In the genomic region with DNA sequence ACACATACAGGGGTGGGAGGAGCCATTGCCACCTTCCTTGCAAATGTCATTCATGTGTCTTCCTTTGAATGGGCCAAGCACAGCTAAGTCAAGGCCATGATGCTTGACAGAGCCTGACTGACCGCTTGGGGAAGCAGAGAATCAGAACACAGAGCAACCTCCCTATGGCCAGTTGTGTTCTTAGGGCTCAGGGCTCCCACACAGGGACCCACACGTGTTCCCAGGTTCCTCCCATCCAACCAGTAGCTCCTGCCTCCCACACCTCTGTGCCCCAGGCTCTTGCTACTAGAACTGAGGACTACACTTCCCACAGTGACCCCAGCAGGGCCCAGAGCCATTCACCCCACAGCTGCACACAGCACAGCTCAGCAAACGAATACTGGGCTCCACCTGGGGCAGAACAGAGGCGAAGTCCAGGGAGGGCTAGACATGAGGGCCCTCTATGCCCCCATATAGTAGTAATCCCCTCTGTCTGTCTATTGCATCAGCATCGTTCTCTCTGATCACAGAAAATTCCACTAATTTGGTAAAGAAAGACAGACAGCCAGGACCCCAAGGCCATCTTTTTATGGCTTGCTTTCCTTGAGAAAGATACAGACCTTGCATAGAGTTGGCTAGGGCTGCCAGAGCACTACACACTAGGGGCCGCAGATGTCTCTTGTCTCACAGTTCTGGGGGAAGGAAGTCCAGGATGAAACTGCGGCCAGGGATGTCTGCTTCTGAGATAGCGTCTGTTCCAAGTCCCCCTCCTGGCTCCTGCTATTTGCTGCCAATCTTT, we compare ENCODE assay signal across 12 cellular contexts. TPM values are rescaled to one million over a fixed set of nuclear protein-coding genes. Genes with fewer than 3 reads are reported as not detected.
DNase-seq lines count a peak whose midpoint lies in the region; ATAC-seq and TF ChIP-seq lines count a peak whose summit lies in the region.
"Had no signal": no experiment of that assay in that cellular context is flagged by ENCODE, and none has a peak within 500 bp of the region (broad histone marks: within the 10 kb centered on the region; RNA-seq: fewer than 3 reads in every experiment).

No MANE protein-coding gene starts in this region.

- DNase-seq in activated CD8-positive, alpha-beta memory T cell treated with anti-CD3 and anti-CD28 coated beads for 24 hours: peak; percentile 37
- no peak for DNase-seq in activated CD8-positive, alpha-beta memory T cell treated with anti-CD3 and anti-CD28 coated beads, Interleukin-2, amount 50 U/mL, for 4 hours
- no peak for DNase-seq in left ventricle myocardium superior
- DNase-seq in mucosa of gallbladder (ENCODE audit: low spot score): peak; percentile 10
- DNase-seq in type B pancreatic cell (ENCODE audit: extremely low spot score, unreplicated experiment): peak; percentile 43
- no peak for DNase-seq in DMS 273 treated with DMSO at 0.1 percent for 48 hours (lab: John Stamatoyannopoulos, UW)
- DNase-seq in 8988T: no peak
- DNase-seq in HuH-7 (ENCODE audit: low spot score): no peak
- DNase-seq: NCI-H1048, NCI-H2227 treated with DMSO at 0.1 percent for 48 hours, NCI-H526, PC-9 had no signal

- ATAC-seq in left ventricle myocardium superior: peak; percentile 79

- intact Hi-C loops in left ventricle myocardium superior (cut with micrococcal nuclease): no loop called here

- TF ChIP-seq CTCF in type B pancreatic cell (conservative IDR thresholded peaks at IDR 0.05): no peak

- H3K9me3 Mint-ChIP-seq in type B pancreatic cell: peaks cover 8% of the 10 kb centered on the region

- no peaks in the 10 kb centered on the region for H3K36me3 Mint-ChIP-seq in type B pancreatic cell

- peaks cover 4% of the 10 kb centered on the region for H3K27me3 Mint-ChIP-seq in type B pancreatic cell

- no peaks in the 10 kb centered on the region for H3K4me1 Mint-ChIP-seq in type B pancreatic cell (ENCODE audit: unreplicated experiment)

- no peak overlapping the region for H3K4me3 Mint-ChIP-seq in type B pancreatic cell

- H3K27ac Mint-ChIP-seq in type B pancreatic cell: no peak overlapping the region

RNA-seq across cellular contexts. Expression of gene KLF15, which starts 42.7 kb away (rescaled TPM):
- total RNA-seq in left ventricle myocardium superior: 28.5 TPM
- 28.1 TPM for total RNA-seq in mucosa of gallbladder
- 2.4 and 7.9 TPM in 2 replicates for total RNA-seq in type B pancreatic cell (ENCODE audit: low replicate concordance)

Comparison
In these comparisons a context has a peak if more than half of its experiments do, and no peak if none do; other contexts are left out.
1. DNase-seq: peak in activated CD8-positive, alpha-beta memory T cell treated with anti-CD3 and anti-CD28 coated beads for 24 hours (single experiment), mucosa of gallbladder (single experiment) and type B pancreatic cell (single experiment); none in activated CD8-positive, alpha-beta memory T cell treated with anti-CD3 and anti-CD28 coated beads, Interleukin-2, amount 50 U/mL, for 4 hours (single experiment), left ventricle myocardium superior (single experiment), DMS 273 treated with DMSO at 0.1 percent for 48 hours (single experiment), 8988T (single experiment) and HuH-7 (single experiment).